ENCODE assay signal across 18 cellular contexts in genomic region chr5:14298126-14298847, GRCh38.
DNase-seq lines count a peak whose midpoint lies in the region; ATAC-seq and TF ChIP-seq lines count a peak whose summit lies in the region.
"Had no signal": no experiment of that assay in that cellular context is flagged by ENCODE, and none has a peak within 500 bp of the region (broad histone marks: within the 10 kb centered on the region; RNA-seq: fewer than 3 reads in every experiment).

No MANE protein-coding gene starts in this region.

- no peak overlapping the region for H2BK15ac ChIP-seq in mesenchymal stem cell (ENCODE audit: low read depth, poor library complexity, severe bottlenecking)

- no peak overlapping the region for H2AK5ac ChIP-seq in mesenchymal stem cell (ENCODE audit: low read length, severe bottlenecking)

- ATAC-seq in HG02970 (IDR thresholded peaks at IDR 0.05; ENCODE audit: low FRiP score, unreplicated experiment) (no peak), GM19023 (IDR thresholded peaks at IDR 0.05; ENCODE audit: unreplicated experiment) (no peak)
- ATAC-seq: HepG2, mucosa of descending colon had no signal

- no peaks in the 10 kb centered on the region for H3K27me3 ChIP-seq in mesenchymal stem cell (ENCODE audit: control insufficient read depth in 1 of 2, insufficient read depth in 1 of 2, low read length in 2 of 2)
- H3K27me3 ChIP-seq: BLaER1, tibial nerve had no signal

- whole genome bisulfite sequencing in mesenchymal stem cell: 88% methylated on average over 3 of the region's 3 CpGs

- no peak overlapping the region for H2BK12ac ChIP-seq in mesenchymal stem cell (ENCODE audit: low read length in 2 of 2)

- peak overlapping the region; percentile 33 for H3K9ac ChIP-seq in mesenchymal stem cell (ENCODE audit: low read length)
- H3K9ac ChIP-seq: BLaER1 had no signal

- H3K4me3 ChIP-seq in AG09309 (ENCODE audit: control insufficient read depth, low read depth, low read length): no peak overlapping the region
- no peak overlapping the region for H3K4me3 ChIP-seq in mesenchymal stem cell (ENCODE audit: insufficient read depth in 1 of 2, low read depth in 1 of 2, low read length in 2 of 2)
- H3K4me3 ChIP-seq: BLaER1, mucosa of descending colon, tibial nerve had no signal

- H3K79me1 ChIP-seq in mesenchymal stem cell (replicated peaks; ENCODE audit: low read length, poor library complexity, severe bottlenecking): peaks cover 13% of the 10 kb centered on the region

- H3K4ac ChIP-seq in mesenchymal stem cell (ENCODE audit: low read depth in 1 of 2, low read length in 2 of 2): no peak overlapping the region

- peaks cover 24 to 86% of the 10 kb centered on the region in 2 experiments for H3K36me3 ChIP-seq in mesenchymal stem cell (ENCODE audit: control insufficient read depth in 1 of 2, insufficient read depth in 2 of 2, low read depth in 1 of 2, low read length in 2 of 2)

- no peak overlapping the region for H2BK120ac ChIP-seq in mesenchymal stem cell (ENCODE audit: low read depth, low read length)

- no peak overlapping the region for H3K4me2 ChIP-seq in mesenchymal stem cell (ENCODE audit: low read length, poor library complexity, severe bottlenecking)
- H3K4me2 ChIP-seq: BLaER1 had no signal

- H4K8ac ChIP-seq in mesenchymal stem cell (ENCODE audit: low read length): no peak overlapping the region

- H2BK5ac ChIP-seq in mesenchymal stem cell (ENCODE audit: low read depth, low read length, poor library complexity, severe bottlenecking): no peak overlapping the region

- H3K14ac ChIP-seq in mesenchymal stem cell (ENCODE audit: low read length in 2 of 2): no peak overlapping the region

- no peaks in the 10 kb centered on the region for H3K9me3 ChIP-seq in mesenchymal stem cell (ENCODE audit: control insufficient read depth, low read length)
- H3K9me3 ChIP-seq: BLaER1, mucosa of descending colon, tibial nerve had no signal

- peaks cover 18% of the 10 kb centered on the region for H3K4me1 ChIP-seq in mesenchymal stem cell (ENCODE audit: control insufficient read depth, insufficient read depth, low read depth, low read length)
- H3K4me1 ChIP-seq: BLaER1 had no signal

- H3K18ac ChIP-seq in mesenchymal stem cell (ENCODE audit: low read depth in 1 of 2, low read length in 2 of 2): no peak overlapping the region

- no peak overlapping the region for H2AFZ ChIP-seq in mesenchymal stem cell (ENCODE audit: low read depth, low read length)

- TF ChIP-seq CTCF in AG09309 (IDR thresholded peaks at IDR 0.05; ENCODE audit: control insufficient read depth, insufficient read depth, low read depth, low read length, missing control alignments): no peak

- H3K27ac ChIP-seq in epithelial cell of prostate (peak overlapping the region; percentile 48), mesenchymal stem cell (ENCODE audit: low read length, poor library complexity, severe bottlenecking) (no peak overlapping the region)
- H3K27ac ChIP-seq: BLaER1, tibial nerve had no signal

- no peak overlapping the region for H4K91ac ChIP-seq in mesenchymal stem cell (ENCODE audit: low read length)

- peak; percentile 11 for DNase-seq in AG09309 (ENCODE audit: low read depth)
- peak; percentile 93 to 99 for DNase-seq in NOMO-1 (lab: John Stamatoyannopoulos, UW; ENCODE audit: unreplicated experiment in 2 of 2)
- no peak for DNase-seq in epithelial cell of prostate (ENCODE audit: low read depth, low spot score)
- DNase-seq in mesenchymal stem cell: no peak
- no peak for DNase-seq in NCI-H2227 treated with DMSO at 0.1 percent for 48 hours (lab: John Stamatoyannopoulos, UW)
- no peak for DNase-seq in stimulated activated CD4-positive, alpha-beta T cell treated with anti-CD3 and anti-CD28 coated beads, Interleukin-1b, Interleukin-23, amount 100 ng/mL, for 48 hours
- DNase-seq: activated CD4-positive, CD25-positive, alpha-beta regulatory T cell; cerebellar nuclear complex; DMS53; mucosa of descending colon; NCI-H1092 treated with DMSO at 0.1 percent for 48 hours; OCI-M1; posterior cingulate gyrus had no signal

- H3K23ac ChIP-seq in mesenchymal stem cell (ENCODE audit: low read length in 2 of 2): no peak overlapping the region

Comparison
In these comparisons a context has a peak if more than half of its experiments do, and no peak if none do; other contexts are left out.
1. DNase-seq: peak in AG09309 (single experiment) and NOMO-1 (2 of 2); none in epithelial cell of prostate (single experiment), mesenchymal stem cell (single experiment), NCI-H2227 treated with DMSO at 0.1 percent for 48 hours (single experiment) and stimulated activated CD4-positive, alpha-beta T cell treated with anti-CD3 and anti-CD28 coated beads, Interleukin-1b, Interleukin-23, amount 100 ng/mL, for 48 hours (single experiment).